8 cellular contexts compared by ENCODE assay signal in genomic region chr6:136788069-136788902, GRCh38. TPM values are rescaled to one million over a fixed set of nuclear protein-coding genes. Genes with fewer than 3 reads are reported as not detected.
A peak's percentile ranks its signal among the peaks of the same experiment; 100 is the strongest.
DNase-seq lines count a peak whose midpoint lies in the region.

No MANE protein-coding gene starts in this region.

- H3K27me3 ChIP-seq in CD4-positive, alpha-beta memory T cell (ENCODE audit: insufficient read depth, low read length) = no peaks in the 10 kb centered on the region
- no peaks in the 10 kb centered on the region for H3K27me3 ChIP-seq in mucosa of rectum (ENCODE audit: control insufficient read depth in 2 of 2, insufficient read depth in 2 of 2, low read length in 2 of 2)

- H3K27ac ChIP-seq in CD4-positive, alpha-beta memory T cell (ENCODE audit: low read depth, low read length) = peak overlapping the region; percentile 29
- H3K27ac ChIP-seq in mucosa of rectum (ENCODE audit: low read depth in 2 of 2, low read length in 2 of 2) = peak overlapping the region; percentile 21 to 52

- no peaks in the 10 kb centered on the region for H3K9me3 ChIP-seq in CD4-positive, alpha-beta memory T cell (ENCODE audit: control insufficient read depth in 1 of 2, low read length in 2 of 2)
- no peaks in the 10 kb centered on the region for H3K9me3 ChIP-seq in mucosa of rectum (ENCODE audit: control insufficient read depth in 2 of 2, low read length in 2 of 2)

- CTCF ChIA-PET in CD4-positive, alpha-beta memory T cell (lab: Charles Lee; ENCODE audit: partially characterized antibody) = interaction anchor here (0.8 to 16.4 kb wide), 9 partner anchors 11 to 142 kb away, joined by 3 to 747 read pairs (median 101); no protein-coding TSS in a partner anchor

- peak overlapping the region; percentile 79 to 99 (median 88) for H3K4me3 Mint-ChIP-seq in CD4-positive, alpha-beta memory T cell

- peak overlapping the region; percentile 86 to 92 (median 90) for H3K27ac Mint-ChIP-seq in CD4-positive, alpha-beta memory T cell

- peaks cover 51 to 87% (median 63%) of the 10 kb centered on the region in 4 donors for H3K4me1 Mint-ChIP-seq in CD4-positive, alpha-beta memory T cell

- H3K36me3 Mint-ChIP-seq in CD4-positive, alpha-beta memory T cell = peaks cover 24 to 30% of the 10 kb centered on the region in 2 donors

- no peak overlapping the region for H3K9ac ChIP-seq in mucosa of rectum (ENCODE audit: low read depth in 1 of 2, low read length in 2 of 2)

- intact Hi-C loops in CD4-positive, alpha-beta memory T cell (cut with micrococcal nuclease) = loop anchor here (1.0 kb wide), 2 partner anchors 24 to 35 kb away; no protein-coding TSS in a partner anchor
- intact Hi-C loops in posterior vena cava (cut with DNase I) = no loop called here

- POLR2A ChIA-PET in CD4-positive, alpha-beta memory T cell (lab: Charles Lee; ENCODE audit: partially characterized antibody) = interaction anchor here (0.6 to 9.9 kb wide), 11 partner anchors 10 to 144 kb away, joined by 3 to 323 read pairs (median 5); no protein-coding TSS in a partner anchor

- DNase-seq in CD4-positive, alpha-beta memory T cell = peak; percentile 50 to 79 (median 74)
- DNase-seq in LHCN-M2 (ENCODE audit: low read depth) = peak; percentile 70
- DNase-seq in amniotic stem cell (lab: John Stamatoyannopoulos, UW) = peak; percentile 2
- DNase-seq in posterior vena cava (ENCODE audit: low spot score) = no peak
- no peak for DNase-seq in HuH-7 (ENCODE audit: low spot score)
- DNase-seq in pons (ENCODE audit: low spot score) = no peak
- DNase-seq in C1 segment of cervical spinal cord (lab: John Stamatoyannopoulos, UW) = no peak

- H3K4me3 ChIP-seq in CD4-positive, alpha-beta memory T cell (ENCODE audit: low read length in 2 of 2) = peak overlapping the region; percentile 13 to 20
- H3K4me3 ChIP-seq in mucosa of rectum (ENCODE audit: low read length in 2 of 2) = peak overlapping the region in 1 of 2 donors; percentile 9

- H3K4me1 ChIP-seq in CD4-positive, alpha-beta memory T cell (ENCODE audit: insufficient read depth, low read length) = peaks cover 79% of the 10 kb centered on the region
- peaks cover 22 to 31% of the 10 kb centered on the region in 2 donors for H3K4me1 ChIP-seq in mucosa of rectum (ENCODE audit: control insufficient read depth in 2 of 2, insufficient read depth in 2 of 2, low read length in 2 of 2)

- H3K36me3 ChIP-seq in CD4-positive, alpha-beta memory T cell (ENCODE audit: insufficient read depth, low read length) = peaks cover 4% of the 10 kb centered on the region
- H3K36me3 ChIP-seq in mucosa of rectum (ENCODE audit: control insufficient read depth in 2 of 2, insufficient read depth in 2 of 2, low read length in 2 of 2) = no peaks in the 10 kb centered on the region

- H3K9me3 Mint-ChIP-seq in CD4-positive, alpha-beta memory T cell = no peaks in the 10 kb centered on the region

- H3K27me3 Mint-ChIP-seq in CD4-positive, alpha-beta memory T cell = no peaks in the 10 kb centered on the region

RNA-seq across cellular contexts. Expression of gene MAP3K5, which starts 4.0 kb away (rescaled TPM):
- 10 to 100 TPM; 31.4 to 31.7 TPM for total RNA-seq in CD4-positive, alpha-beta memory T cell
- polyA plus RNA-seq in CD4-positive, alpha-beta memory T cell = 10 to 100 TPM in 1 of 2 donors, 1 to 10 TPM in 1; 7.3 to 26.3 TPM
- 51.5 and 68.5 TPM in 2 replicates for total RNA-seq in LHCN-M2 (2014; rRNA removed)
- polyA plus RNA-seq in LHCN-M2 (2012) = 8.9 TPM
- total RNA-seq in posterior vena cava = 10 to 100 TPM; 15.0 to 16.4 TPM

RNA-seq across cellular contexts. Expression of gene PEX7, which starts 34.1 kb away (rescaled TPM):
- 1 to 10 TPM; 4.4 to 5.8 TPM for total RNA-seq in CD4-positive, alpha-beta memory T cell
- 1 to 10 TPM; 4.5 to 7.2 TPM for polyA plus RNA-seq in CD4-positive, alpha-beta memory T cell
- total RNA-seq in LHCN-M2 (2014; rRNA removed) (15.7 and 18.1 TPM in 2 replicates), posterior vena cava (1 to 10 TPM; 4.4 to 4.7 TPM)
- 6.9 TPM for polyA plus RNA-seq in LHCN-M2 (2012)

Comparison
In these comparisons a context has a peak if more than half of its experiments do, and no peak if none do; other contexts are left out.
1. DNase-seq: peak in CD4-positive, alpha-beta memory T cell (5 of 5), LHCN-M2 (single experiment) and amniotic stem cell (single experiment); none in posterior vena cava (single experiment), HuH-7 (single experiment), pons (single experiment) and C1 segment of cervical spinal cord (0 of 14).